Comparison of ENCODE assay signal across 8 cellular contexts in the genomic region with DNA sequence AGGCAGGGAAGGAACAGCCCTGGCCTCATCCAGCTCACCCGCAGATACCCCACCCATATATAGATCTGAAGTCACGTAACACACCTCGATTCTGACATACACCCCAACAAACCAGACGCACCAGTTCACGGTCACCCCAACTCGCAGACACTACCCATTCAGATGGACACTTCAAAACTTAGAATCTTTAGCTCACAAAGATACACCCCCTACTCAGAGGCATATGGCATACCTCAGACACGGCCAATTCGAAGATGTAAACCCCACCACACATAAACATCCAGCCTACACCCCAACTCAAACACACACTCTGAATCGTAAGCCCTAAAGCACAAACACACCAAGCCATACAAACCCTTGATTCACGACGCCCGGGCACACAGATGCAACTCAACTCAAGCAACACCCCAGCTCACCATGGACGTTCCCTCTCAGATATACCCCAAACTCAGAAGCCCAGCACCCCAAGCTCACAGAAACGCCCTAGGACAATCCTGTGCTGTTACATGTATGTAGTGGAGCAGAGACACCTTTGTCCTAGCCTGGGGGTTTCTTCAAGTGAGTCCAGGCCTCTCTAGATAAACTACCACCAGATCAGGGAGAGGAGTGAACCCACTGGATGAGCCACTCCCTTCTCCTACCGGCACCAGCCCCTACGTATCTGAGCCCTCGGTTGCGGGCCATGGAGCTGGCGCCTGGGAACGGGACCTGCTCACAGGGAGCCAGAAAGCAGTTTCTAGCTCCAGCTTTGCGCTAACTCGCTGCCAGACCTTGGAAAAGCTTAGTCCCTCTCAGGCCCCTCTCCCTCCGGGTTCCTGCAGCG. TPM values are rescaled to one million over a fixed set of nuclear protein-coding genes. Genes with fewer than 3 reads are reported as not detected.
DNase-seq lines count a peak whose midpoint lies in the region; ATAC-seq, FAIRE-seq and TF ChIP-seq lines count a peak whose summit lies in the region.

No MANE protein-coding gene starts in this region.

- TF ChIP-seq POLR2A in Peyer's patch (IDR thresholded peaks at IDR 0.05) (no peak), endothelial cell of umbilical vein (IDR thresholded peaks at IDR 0.05; ENCODE audit: low read depth, low read length) (no peak)

- dilution Hi-C loops in endothelial cell of umbilical vein (cut with MboI; ENCODE audit: extremely low pct_ligation_motif_present, low sequenced_read_pairs): no loop called here

- CTCF ChIA-PET in endothelial cell of umbilical vein (lab: Charles Lee): interaction anchor here (0.9 to 1.8 kb wide), 6 partner anchors 11 to 180 kb away, joined by 3 to 5 read pairs (median 4); no protein-coding TSS in a partner anchor

- peak overlapping the region; percentile 39 for H3K27ac ChIP-seq in CD4-positive, CD25-positive, alpha-beta regulatory T cell (ENCODE audit: insufficient read depth, low read length, poor library complexity, severe bottlenecking)
- peak overlapping the region in 3 of 4 donors; percentile 31 to 77 (median 55) for H3K27ac ChIP-seq in Peyer's patch
- H3K27ac ChIP-seq in endothelial cell of umbilical vein (ENCODE audit: insufficient read depth, low read depth, low read length): no peak overlapping the region

- peaks cover 6 to 35% (median 23%) of the 10 kb centered on the region in 4 donors for H3K4me1 Mint-ChIP-seq in CD4-positive, CD25-positive, alpha-beta regulatory T cell
- peaks cover 32% of the 10 kb centered on the region for H3K4me1 Mint-ChIP-seq in nephron progenitor cell

- peak overlapping the region; percentile 44 for H3K4me3 ChIP-seq in CD4-positive, CD25-positive, alpha-beta regulatory T cell (ENCODE audit: low read depth, low read length)
- H3K4me3 ChIP-seq in Peyer's patch (peak overlapping the region; percentile 28 to 56 (median 50)), endothelial cell of umbilical vein (replicated peaks in 1 of 3; ENCODE audit: insufficient read depth in 1 of 3, low read depth in 1 of 3, low read length in 3 of 3) (no peak overlapping the region)

- FAIRE-seq in endothelial cell of umbilical vein (lab: Jason Lieb, UNC): no peak

- no peak for ATAC-seq in CD4-positive, CD25-positive, alpha-beta regulatory T cell (ENCODE audit: low read depth in 2 of 2)
- no peak for ATAC-seq in HG03432 (IDR thresholded peaks at IDR 0.05; ENCODE audit: unreplicated experiment)

- H3K27ac Mint-ChIP-seq in CD4-positive, CD25-positive, alpha-beta regulatory T cell: peak overlapping the region in 2 of 3 donors; percentile 32 to 33
- no peak overlapping the region for H3K27ac Mint-ChIP-seq in nephron progenitor cell

- H3K9ac ChIP-seq in endothelial cell of umbilical vein (replicated peaks; ENCODE audit: extremely low read depth, insufficient read depth, low read length): no peak overlapping the region

- no peaks in the 10 kb centered on the region for H3K36me3 Mint-ChIP-seq in CD4-positive, CD25-positive, alpha-beta regulatory T cell
- no peaks in the 10 kb centered on the region for H3K36me3 Mint-ChIP-seq in nephron progenitor cell (ENCODE audit: low read depth)

- H3K9me3 Mint-ChIP-seq in CD4-positive, CD25-positive, alpha-beta regulatory T cell: peaks cover 0 to 5% (median 0%) of the 10 kb centered on the region in 7 donors
- no peaks in the 10 kb centered on the region for H3K9me3 Mint-ChIP-seq in nephron progenitor cell

- intact Hi-C loops in endothelial cell of umbilical vein (cut with micrococcal nuclease): no loop called here

- DNase-seq in CD4-positive, CD25-positive, alpha-beta regulatory T cell: no peak
- no peak for DNase-seq in Peyer's patch
- no peak for DNase-seq in endothelial cell of umbilical vein (ENCODE audit: low read depth, low spot score)
- DNase-seq in nephron progenitor cell: peak; percentile 26
- DNase-seq in activated CD4-positive, CD25-positive, alpha-beta regulatory T cell treated with anti-CD3 and anti-CD28 coated beads, Interleukin-2, amount 50 U/mL, for 72 hours: no peak
- DNase-seq in HuH-7 (ENCODE audit: low spot score): no peak
- DNase-seq in cerebellar nuclear complex (lab: John Stamatoyannopoulos, UW): no peak

- H3K4me3 Mint-ChIP-seq in CD4-positive, CD25-positive, alpha-beta regulatory T cell: peak overlapping the region; percentile 72 to 95 (median 85)
- peak overlapping the region; percentile 79 for H3K4me3 Mint-ChIP-seq in nephron progenitor cell

- peaks cover 33% of the 10 kb centered on the region for H3K4me1 ChIP-seq in CD4-positive, CD25-positive, alpha-beta regulatory T cell (ENCODE audit: control insufficient read depth, insufficient read depth, low read length, poor library complexity, severe bottlenecking)
- peaks cover 0 to 28% (median 11%) of the 10 kb centered on the region in 4 donors for H3K4me1 ChIP-seq in Peyer's patch
- no peaks in the 10 kb centered on the region for H3K4me1 ChIP-seq in endothelial cell of umbilical vein (ENCODE audit: control insufficient read depth, extremely low read depth, insufficient read depth, low read length)

- POLR2A ChIA-PET in endothelial cell of umbilical vein (lab: Charles Lee): no interaction called here

- no peak overlapping the region for H3K4me2 ChIP-seq in endothelial cell of umbilical vein (ENCODE audit: insufficient read depth, low read length)

- H2AFZ ChIP-seq in endothelial cell of umbilical vein (ENCODE audit: low read depth, low read length): no peak overlapping the region

- no peaks in the 10 kb centered on the region for H3K79me2 ChIP-seq in endothelial cell of umbilical vein (ENCODE audit: control insufficient read depth, insufficient read depth, low read length)

- H3K9me3 ChIP-seq in CD4-positive, CD25-positive, alpha-beta regulatory T cell (ENCODE audit: control insufficient read depth in 2 of 2, low read length in 2 of 2): no peaks in the 10 kb centered on the region
- H3K9me3 ChIP-seq in Peyer's patch (no peaks in the 10 kb centered on the region), endothelial cell of umbilical vein (replicated peaks; ENCODE audit: control insufficient read depth, insufficient read depth, low read length) (no peaks in the 10 kb centered on the region)

- BruUV-seq in endothelial cell of umbilical vein (replicated peaks; lab: Mats Ljungman, UMichigan): no TSS peak

- no peak for TF ChIP-seq CTCF in Peyer's patch (IDR thresholded peaks at IDR 0.05)
- TF ChIP-seq CTCF in endothelial cell of umbilical vein (IDR thresholded peaks at IDR 0.05; ENCODE audit: extremely low read depth in 1 of 2, insufficient read depth in 1 of 2, low read depth in 1 of 2, low read length in 2 of 2): no peak
- no peak for TF ChIP-seq CTCF in nephron progenitor cell (IDR thresholded peaks at IDR 0.05)

- H3K9me1 ChIP-seq in endothelial cell of umbilical vein (replicated peaks; ENCODE audit: control insufficient read depth, extremely low read depth, insufficient read depth, low read length): no peaks in the 10 kb centered on the region

- no peaks in the 10 kb centered on the region for H3K36me3 ChIP-seq in CD4-positive, CD25-positive, alpha-beta regulatory T cell (ENCODE audit: control insufficient read depth, insufficient read depth, low read length)
- H3K36me3 ChIP-seq in Peyer's patch (no peaks in the 10 kb centered on the region), endothelial cell of umbilical vein (ENCODE audit: control insufficient read depth in 2 of 2, extremely low read depth in 1 of 2, insufficient read depth in 2 of 2, low read length in 2 of 2) (no peaks in the 10 kb centered on the region)

- H4K20me1 ChIP-seq in endothelial cell of umbilical vein (replicated peaks; ENCODE audit: control insufficient read depth, extremely low read depth, insufficient read depth, low read length): no peaks in the 10 kb centered on the region

- peaks cover 16% of the 10 kb centered on the region for H3K27me3 ChIP-seq in CD4-positive, CD25-positive, alpha-beta regulatory T cell (ENCODE audit: control insufficient read depth, insufficient read depth, low read length)
- peaks cover 0 to 9% of the 10 kb centered on the region in 2 donors for H3K27me3 ChIP-seq in Peyer's patch
- peaks cover 40 to 53% of the 10 kb centered on the region in 2 experiments for H3K27me3 ChIP-seq in endothelial cell of umbilical vein (ENCODE audit: control insufficient read depth in 2 of 2, insufficient read depth in 2 of 2, low read length in 2 of 2)

- H3K27me3 Mint-ChIP-seq in CD4-positive, CD25-positive, alpha-beta regulatory T cell: peaks cover 44% of the 10 kb centered on the region
- peaks cover 88% of the 10 kb centered on the region for H3K27me3 Mint-ChIP-seq in nephron progenitor cell (ENCODE audit: low read depth, poor library complexity)

RNA-seq across cellular contexts. Expression of gene PSD, which starts 8.8 kb away (rescaled TPM):
- total RNA-seq in CD4-positive, CD25-positive, alpha-beta regulatory T cell: 2.9 TPM
- 1 to 10 TPM; 1.4 to 2.6 (median 1.9) TPM for polyA plus RNA-seq in CD4-positive, CD25-positive, alpha-beta regulatory T cell
- total RNA-seq in Peyer's patch (10 to 100 TPM in 1 of 4 donors, 1 to 10 TPM in 2, not detected in 1; 1.6 to 14.3 (median 6.3) TPM), endothelial cell of umbilical vein (0.18 and 0.40 TPM in 2 replicates)
- polyA plus RNA-seq in endothelial cell of umbilical vein: 0.08 and 0.10 TPM in 2 replicates
- polyA plus RNA-seq in endothelial cell of umbilical vein (2011; cell fraction: cytosol; rRNA removed): 0.07 TPM in 1 of 2 replicates, not detected in the other
- polyA plus RNA-seq in endothelial cell of umbilical vein (2011; cell fraction: nucleus; rRNA removed): 0.24 and 0.29 TPM in 2 replicates
- 0.86 and 2.6 TPM in 2 replicates for polyA plus RNA-seq in endothelial cell of umbilical vein (2012)
- polyA minus RNA-seq in endothelial cell of umbilical vein: not detected in 2 replicates
- not detected for polyA minus RNA-seq in endothelial cell of umbilical vein (2011; cell fraction: cytosol; rRNA and poly(A)+ RNA removed)
- polyA minus RNA-seq in endothelial cell of umbilical vein (2011; cell fraction: nucleus; rRNA and poly(A)+ RNA removed): 0.29 TPM in 1 of 2 replicates, not detected in the other

RNA-seq across cellular contexts. Expression of gene FBXL15, which starts 10.8 kb away (rescaled TPM):
- 12.8 TPM for total RNA-seq in CD4-positive, CD25-positive, alpha-beta regulatory T cell
- polyA plus RNA-seq in CD4-positive, CD25-positive, alpha-beta regulatory T cell: 10 to 100 TPM; 25.2 to 40.1 (median 32.1) TPM
- 10 to 100 TPM; 36.9 to 57.8 (median 44.8) TPM for total RNA-seq in Peyer's patch
- 9.9 and 10.7 TPM in 2 replicates for total RNA-seq in endothelial cell of umbilical vein
- 15.3 and 21.6 TPM in 2 replicates for polyA plus RNA-seq in endothelial cell of umbilical vein
- polyA plus RNA-seq in endothelial cell of umbilical vein (2011; cell fraction: cytosol; rRNA removed): 5.9 and 10.1 TPM in 2 replicates
- polyA plus RNA-seq in endothelial cell of umbilical vein (2011; cell fraction: nucleus; rRNA removed): 11.6 and 11.7 TPM in 2 replicates
- polyA plus RNA-seq in endothelial cell of umbilical vein (2012): 4.3 and 6.2 TPM in 2 replicates
- 1.4 and 2.0 TPM in 2 replicates for polyA minus RNA-seq in endothelial cell of umbilical vein
- polyA minus RNA-seq in endothelial cell of umbilical vein (2011; cell fraction: cytosol; rRNA and poly(A)+ RNA removed): 8.5 TPM
- polyA minus RNA-seq in endothelial cell of umbilical vein (2011; cell fraction: nucleus; rRNA and poly(A)+ RNA removed): 1.5 and 1.8 TPM in 2 replicates

RNA-seq across cellular contexts. Expression of gene NFKB2, which starts 14.3 kb away (rescaled TPM):
- 385 TPM for total RNA-seq in CD4-positive, CD25-positive, alpha-beta regulatory T cell
- 1 to 10 TPM; 6.3 to 8.2 (median 6.7) TPM for polyA plus RNA-seq in CD4-positive, CD25-positive, alpha-beta regulatory T cell
- 10 to 100 TPM in 3 of 4 donors, 1 to 10 TPM in 1; 6.5 to 22.9 (median 19.2) TPM for total RNA-seq in Peyer's patch
- 21.9 and 25.6 TPM in 2 replicates for total RNA-seq in endothelial cell of umbilical vein
- 21.0 and 23.0 TPM in 2 replicates for polyA plus RNA-seq in endothelial cell of umbilical vein
- polyA plus RNA-seq in endothelial cell of umbilical vein (2011; cell fraction: cytosol; rRNA removed): 13.8 and 20.2 TPM in 2 replicates
- 53.7 and 67.4 TPM in 2 replicates for polyA plus RNA-seq in endothelial cell of umbilical vein (2011; cell fraction: nucleus; rRNA removed)
- 17.7 and 31.9 TPM in 2 replicates for polyA plus RNA-seq in endothelial cell of umbilical vein (2012)
- polyA minus RNA-seq in endothelial cell of umbilical vein: 9.5 and 11.2 TPM in 2 replicates
- 27.7 TPM for polyA minus RNA-seq in endothelial cell of umbilical vein (2011; cell fraction: cytosol; rRNA and poly(A)+ RNA removed)
- polyA minus RNA-seq in endothelial cell of umbilical vein (2011; cell fraction: nucleus; rRNA and poly(A)+ RNA removed): 11.3 and 18.8 TPM in 2 replicates

RNA-seq across cellular contexts. Expression of gene CUEDC2, which starts 22.6 kb away (rescaled TPM):
- total RNA-seq in CD4-positive, CD25-positive, alpha-beta regulatory T cell: 29.4 TPM
- polyA plus RNA-seq in CD4-positive, CD25-positive, alpha-beta regulatory T cell: 10 to 100 TPM; 50.8 to 60.6 (median 52.0) TPM
- total RNA-seq in Peyer's patch (10 to 100 TPM in 3 of 4 donors, 1 to 10 TPM in 1; 8.9 to 56.9 (median 29.3) TPM), endothelial cell of umbilical vein (61.5 and 62.6 TPM in 2 replicates)
- polyA plus RNA-seq in endothelial cell of umbilical vein: 82.3 and 96.7 TPM in 2 replicates
- polyA plus RNA-seq in endothelial cell of umbilical vein (2011; cell fraction: cytosol; rRNA removed): 79.5 and 108 TPM in 2 replicates
- 119 and 127 TPM in 2 replicates for polyA plus RNA-seq in endothelial cell of umbilical vein (2011; cell fraction: nucleus; rRNA removed)
- polyA plus RNA-seq in endothelial cell of umbilical vein (2012): 56.6 and 83.3 TPM in 2 replicates
- polyA minus RNA-seq in endothelial cell of umbilical vein: 26.5 and 27.4 TPM in 2 replicates
- 32.0 TPM for polyA minus RNA-seq in endothelial cell of umbilical vein (2011; cell fraction: cytosol; rRNA and poly(A)+ RNA removed)
- 7.5 and 12.2 TPM in 2 replicates for polyA minus RNA-seq in endothelial cell of umbilical vein (2011; cell fraction: nucleus; rRNA and poly(A)+ RNA removed)

RNA-seq across cellular contexts. Expression of gene C10orf95, which starts 41.5 kb away (rescaled TPM):
- 0.35 TPM for total RNA-seq in CD4-positive, CD25-positive, alpha-beta regulatory T cell
- 1 to 10 TPM in 1 of 4 donors, under 1 TPM in 3; 0.40 to 1.1 (median 0.55) TPM for polyA plus RNA-seq in CD4-positive, CD25-positive, alpha-beta regulatory T cell
- 1 to 10 TPM in 1 of 4 donors, under 1 TPM in 1, not detected in 2; 0.85 to 2.8 TPM for total RNA-seq in Peyer's patch
- not detected in 2 replicates for total RNA-seq in endothelial cell of umbilical vein
- polyA plus RNA-seq in endothelial cell of umbilical vein: 0.08 TPM in 1 of 2 replicates, not detected in the other
- 0.04 TPM in 1 of 2 replicates, not detected in the other for polyA plus RNA-seq in endothelial cell of umbilical vein (2011; cell fraction: cytosol; rRNA removed)
- not detected in 2 replicates for polyA plus RNA-seq in endothelial cell of umbilical vein (2011; cell fraction: nucleus; rRNA removed)
- not detected in 2 replicates for polyA plus RNA-seq in endothelial cell of umbilical vein (2012)
- polyA minus RNA-seq in endothelial cell of umbilical vein: not detected in 2 replicates
- polyA minus RNA-seq in endothelial cell of umbilical vein (2011; cell fraction: cytosol; rRNA and poly(A)+ RNA removed): not detected
- not detected in 2 replicates for polyA minus RNA-seq in endothelial cell of umbilical vein (2011; cell fraction: nucleus; rRNA and poly(A)+ RNA removed)

Comparison
In these comparisons a context has a peak if more than half of its experiments do, and no peak if none do; other contexts are left out.
1. H3K4me3 ChIP-seq: peak in CD4-positive, CD25-positive, alpha-beta regulatory T cell (single experiment) and Peyer's patch (4 of 4); none in endothelial cell of umbilical vein (0 of 3).
2. RNA of gene NFKB2, which starts 14.3 kb away (total RNA-seq): 385 TPM in CD4-positive, CD25-positive, alpha-beta regulatory T cell (single experiment); 21.9 to 25.6 TPM in endothelial cell of umbilical vein and 6.5 to 22.9 TPM in Peyer's patch; every median in the first group is over 10 times any median in the second.